Comparison of ENCODE assay signal across 1 cellular context in genomic region chr11:46242961-46243795, GRCh38.
TF ChIP-seq lines count a peak whose summit lies in the region.

No MANE protein-coding gene starts in this region.

TF ChIP-seq in K562, 482 proteins besides CTCF, POLR2A, EP300 and RAD21 (continued from another document and continues in another):
- TF ChIP-seq, protein P1, sequence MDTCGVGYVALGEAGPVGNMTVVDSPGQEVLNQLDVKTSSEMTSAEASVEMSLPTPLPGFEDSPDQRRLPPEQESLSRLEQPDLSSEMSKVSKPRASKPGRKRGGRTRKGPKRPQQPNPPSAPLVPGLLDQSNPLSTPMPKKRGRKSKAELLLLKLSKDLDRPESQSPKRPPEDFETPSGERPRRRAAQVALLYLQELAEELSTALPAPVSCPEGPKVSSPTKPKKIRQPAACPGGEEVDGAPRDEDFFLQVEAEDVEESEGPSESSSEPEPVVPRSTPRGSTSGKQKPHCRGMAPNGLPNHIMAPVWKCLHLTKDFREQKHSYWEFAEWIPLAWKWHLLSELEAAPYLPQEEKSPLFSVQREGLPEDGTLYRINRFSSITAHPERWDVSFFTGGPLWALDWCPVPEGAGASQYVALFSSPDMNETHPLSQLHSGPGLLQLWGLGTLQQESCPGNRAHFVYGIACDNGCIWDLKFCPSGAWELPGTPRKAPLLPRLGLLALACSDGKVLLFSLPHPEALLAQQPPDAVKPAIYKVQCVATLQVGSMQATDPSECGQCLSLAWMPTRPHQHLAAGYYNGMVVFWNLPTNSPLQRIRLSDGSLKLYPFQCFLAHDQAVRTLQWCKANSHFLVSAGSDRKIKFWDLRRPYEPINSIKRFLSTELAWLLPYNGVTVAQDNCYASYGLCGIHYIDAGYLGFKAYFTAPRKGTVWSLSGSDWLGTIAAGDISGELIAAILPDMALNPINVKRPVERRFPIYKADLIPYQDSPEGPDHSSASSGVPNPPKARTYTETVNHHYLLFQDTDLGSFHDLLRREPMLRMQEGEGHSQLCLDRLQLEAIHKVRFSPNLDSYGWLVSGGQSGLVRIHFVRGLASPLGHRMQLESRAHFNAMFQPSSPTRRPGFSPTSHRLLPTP (IDR thresholded peaks at IDR 0.05; ENCODE audit: borderline replicate concordance, extremely low read depth, insufficient read length) = no peak
- no peak for TF ChIP-seq SLC30A9 (CRISPR knock-in tag; IDR thresholded peaks at IDR 0.05)
- no peak; the same call in 1 of the 2 replicates for TF ChIP-seq ZNF584 (CRISPR knock-in tag; IDR thresholded peaks at IDR 0.05; ENCODE audit: low read depth)
- no peak for TF ChIP-seq PTRF (tag; IDR thresholded peaks at IDR 0.05)
- no peak for TF ChIP-seq BRCA1 (IDR thresholded peaks at IDR 0.05)
- TF ChIP-seq BRCA1 (CRISPR knock-in tag; IDR thresholded peaks at IDR 0.05) = no peak
- no peak; the same call in 1 of the 2 replicates for TF ChIP-seq HLTF (IDR thresholded peaks at IDR 0.05)
- no peak for TF ChIP-seq GTF2A2 (tag; IDR thresholded peaks at IDR 0.05)
- no peak for TF ChIP-seq SMAD2 (IDR thresholded peaks at IDR 0.05; ENCODE audit: low read depth, low read length)
- TF ChIP-seq MEF2A (IDR thresholded peaks at IDR 0.05; ENCODE audit: control insufficient read depth, low read depth, low read length) = no peak
- TF ChIP-seq ZKSCAN3 (CRISPR knock-in tag; IDR thresholded peaks at IDR 0.05) = no peak
- TF ChIP-seq ESRRB (CRISPR knock-in tag; IDR thresholded peaks at IDR 0.05; ENCODE audit: borderline replicate concordance) = no peak
- no peak for TF ChIP-seq PCBP2 (IDR thresholded peaks at IDR 0.05; ENCODE audit: low read depth, low read length, poor library complexity, severe bottlenecking)
- TF ChIP-seq SAP30 (IDR thresholded peaks at IDR 0.05; ENCODE audit: borderline replicate concordance, insufficient read depth, low read depth, low read length, poor library complexity, severe bottlenecking) = peak; percentile 17
- TF ChIP-seq STAG1 (CRISPR knock-in tag; IDR thresholded peaks at IDR 0.05; ENCODE audit: borderline replicate concordance) = no peak
- no peak; a peak in 2 of 4 replicates for TF ChIP-seq SRF (CRISPR knock-in tag; IDR thresholded peaks at IDR 0.05)
- TF ChIP-seq DMBX1 (CRISPR knock-in tag; IDR thresholded peaks at IDR 0.05; ENCODE audit: borderline replicate concordance) = peak; percentile 59; the same call in 1 of the 2 replicates
- 0 out of 2 replicates have a peak, but pooled peaks have one; percentile 6 for TF ChIP-seq DDX20 (tag; IDR thresholded peaks at IDR 0.05; ENCODE audit: low read depth)
- no peak for TF ChIP-seq RBM39 (optimal IDR thresholded peaks at IDR 0.05; ENCODE audit: low read depth, low read length)
- no peak for TF ChIP-seq ZNF384 (IDR thresholded peaks at IDR 0.05; ENCODE audit: low read depth, low read length)
- no peak; the same call in 1 of the 2 replicates for TF ChIP-seq ZNF696 (CRISPR knock-in tag; conservative IDR thresholded peaks at IDR 0.05)
- peak; percentile 32; the same call in 1 of the 2 replicates for TF ChIP-seq ZBTB7A (IDR thresholded peaks at IDR 0.05; ENCODE audit: borderline replicate concordance, control insufficient read depth, low read depth, low read length)
- peak; percentile 91 for TF ChIP-seq NFRKB (IDR thresholded peaks at IDR 0.05; ENCODE audit: low read depth)
- no peak for TF ChIP-seq U2AF2 (optimal IDR thresholded peaks at IDR 0.05; ENCODE audit: low read depth, low read length)
- TF ChIP-seq ZC3H11A (IDR thresholded peaks at IDR 0.05; ENCODE audit: low read depth, low read length) = 0 out of 2 replicates have a peak, but pooled peaks have one; percentile 68
- TF ChIP-seq GABPB1 (CRISPR knock-in tag; IDR thresholded peaks at IDR 0.05) = peak; percentile 72
- no peak for TF ChIP-seq RFX7 (CRISPR knock-in tag; IDR thresholded peaks at IDR 0.05)
- 0 out of 2 replicates have a peak, but pooled peaks have one; percentile 42 for TF ChIP-seq MIER1 (IDR thresholded peaks at IDR 0.05; ENCODE audit: low read depth)
- peak; percentile 67 for TF ChIP-seq NCOA1 (IDR thresholded peaks at IDR 0.05; ENCODE audit: low read depth)
- peak; percentile 82 for TF ChIP-seq CXXC5 (CRISPR knock-in tag; IDR thresholded peaks at IDR 0.05)
- TF ChIP-seq PTBP1 (IDR thresholded peaks at IDR 0.05; ENCODE audit: low read depth, low read length) = no peak
- TF ChIP-seq FOXA3 (CRISPR knock-in tag; conservative IDR thresholded peaks at IDR 0.05 in 1 of 2, IDR thresholded peaks at IDR 0.05 in 1 of 2) = peak; percentile 90 to 98
- TF ChIP-seq NUFIP1 (IDR thresholded peaks at IDR 0.05; ENCODE audit: partially characterized antibody) = no peak
- peak; percentile 73 for TF ChIP-seq TAF7 (tag; IDR thresholded peaks at IDR 0.05)
- TF ChIP-seq ESRRA (IDR thresholded peaks at IDR 0.05; ENCODE audit: borderline replicate concordance, low read depth) = peak; percentile 70
- TF ChIP-seq, protein P2, sequence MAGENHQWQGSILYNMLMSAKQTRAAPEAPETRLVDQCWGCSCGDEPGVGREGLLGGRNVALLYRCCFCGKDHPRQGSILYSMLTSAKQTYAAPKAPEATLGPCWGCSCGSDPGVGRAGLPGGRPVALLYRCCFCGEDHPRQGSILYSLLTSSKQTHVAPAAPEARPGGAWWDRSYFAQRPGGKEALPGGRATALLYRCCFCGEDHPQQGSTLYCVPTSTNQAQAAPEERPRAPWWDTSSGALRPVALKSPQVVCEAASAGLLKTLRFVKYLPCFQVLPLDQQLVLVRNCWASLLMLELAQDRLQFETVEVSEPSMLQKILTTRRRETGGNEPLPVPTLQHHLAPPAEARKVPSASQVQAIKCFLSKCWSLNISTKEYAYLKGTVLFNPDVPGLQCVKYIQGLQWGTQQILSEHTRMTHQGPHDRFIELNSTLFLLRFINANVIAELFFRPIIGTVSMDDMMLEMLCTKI (IDR thresholded peaks at IDR 0.05; ENCODE audit: partially characterized antibody) = no peak
- no peak for TF ChIP-seq ZNF77 (CRISPR knock-in tag; IDR thresholded peaks at IDR 0.05)
- no peak for TF ChIP-seq ZNF408 (CRISPR knock-in tag; IDR thresholded peaks at IDR 0.05; ENCODE audit: low read depth)
- no peak for TF ChIP-seq SETDB1 (IDR thresholded peaks at IDR 0.05; ENCODE audit: low read length)
- no peak for TF ChIP-seq ZNF133 (CRISPR knock-in tag; IDR thresholded peaks at IDR 0.05)
- TF ChIP-seq DLX4 (CRISPR knock-in tag; IDR thresholded peaks at IDR 0.05) = no peak
- TF ChIP-seq SNAPC5 (CRISPR knock-in tag; IDR thresholded peaks at IDR 0.05) = no peak
- TF ChIP-seq, protein P3, sequence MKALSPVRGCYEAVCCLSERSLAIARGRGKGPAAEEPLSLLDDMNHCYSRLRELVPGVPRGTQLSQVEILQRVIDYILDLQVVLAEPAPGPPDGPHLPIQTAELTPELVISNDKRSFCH (CRISPR knock-in tag; IDR thresholded peaks at IDR 0.05) = no peak
- TF ChIP-seq, protein P3 (tag; IDR thresholded peaks at IDR 0.05) = peak; percentile 86; the same call in 1 of the 2 replicates
- TF ChIP-seq FOXP4 (CRISPR knock-in tag; IDR thresholded peaks at IDR 0.05; ENCODE audit: borderline replicate concordance) = 0 out of 2 replicates have a peak, but pooled peaks have one; percentile 54
- no peak for TF ChIP-seq RBM17 (IDR thresholded peaks at IDR 0.05; ENCODE audit: borderline replicate concordance, low read depth, low read length)
- TF ChIP-seq PYGO2 (tag; IDR thresholded peaks at IDR 0.05) = no peak
- TF ChIP-seq TCF7 (IDR thresholded peaks at IDR 0.05; ENCODE audit: borderline replicate concordance) = 0 out of 2 replicates have a peak, but pooled peaks have one; percentile 20
- TF ChIP-seq HOXB6 (CRISPR knock-in tag; IDR thresholded peaks at IDR 0.05; ENCODE audit: borderline replicate concordance) = no peak
- TF ChIP-seq, protein P4, sequence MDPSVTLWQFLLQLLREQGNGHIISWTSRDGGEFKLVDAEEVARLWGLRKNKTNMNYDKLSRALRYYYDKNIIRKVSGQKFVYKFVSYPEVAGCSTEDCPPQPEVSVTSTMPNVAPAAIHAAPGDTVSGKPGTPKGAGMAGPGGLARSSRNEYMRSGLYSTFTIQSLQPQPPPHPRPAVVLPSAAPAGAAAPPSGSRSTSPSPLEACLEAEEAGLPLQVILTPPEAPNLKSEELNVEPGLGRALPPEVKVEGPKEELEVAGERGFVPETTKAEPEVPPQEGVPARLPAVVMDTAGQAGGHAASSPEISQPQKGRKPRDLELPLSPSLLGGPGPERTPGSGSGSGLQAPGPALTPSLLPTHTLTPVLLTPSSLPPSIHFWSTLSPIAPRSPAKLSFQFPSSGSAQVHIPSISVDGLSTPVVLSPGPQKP (CRISPR knock-in tag; IDR thresholded peaks at IDR 0.05) = no peak
- peak; percentile 87 for TF ChIP-seq SUPT5H (IDR thresholded peaks at IDR 0.05)
- TF ChIP-seq E2F1 (CRISPR knock-in tag; IDR thresholded peaks at IDR 0.05) = no peak
- 0 out of 2 replicates have a peak, but pooled peaks have one; percentile 25 for TF ChIP-seq ZNF12 (CRISPR knock-in tag; IDR thresholded peaks at IDR 0.05)
- TF ChIP-seq JUNB (CRISPR knock-in tag; conservative IDR thresholded peaks at IDR 0.05) = no peak
- peak; percentile 38; the same call in 1 of the 2 replicates for TF ChIP-seq NFIC (IDR thresholded peaks at IDR 0.05)
- no peak for TF ChIP-seq NFYB (IDR thresholded peaks at IDR 0.05; ENCODE audit: extremely low read depth, insufficient read length)
- TF ChIP-seq THRA (IDR thresholded peaks at IDR 0.05) = no peak
- TF ChIP-seq PHF20 (IDR thresholded peaks at IDR 0.05; ENCODE audit: partially characterized antibody) = no peak
- no peak for TF ChIP-seq ZNF561 (CRISPR knock-in tag; conservative IDR thresholded peaks at IDR 0.05)
